ENCODE assay signal across 24 cellular contexts in genomic region chr2:126802316-126802715, GRCh38.
"Had no signal": no experiment of that assay in that cellular context is flagged by ENCODE, and none has a peak within 500 bp of the region (broad histone marks: within the 10 kb centered on the region; RNA-seq: fewer than 3 reads in every experiment).

No MANE protein-coding gene starts in this region.

- H3K36me3 ChIP-seq: adrenal gland, colonic mucosa, gastrocnemius medialis, upper lobe of left lung had no signal

- H3K36me3 Mint-ChIP-seq: activated naive CD8-positive, alpha-beta T cell treated with anti-CD3 and anti-CD28 coated beads for 36 hours had no signal

- H3K9me3 Mint-ChIP-seq: activated CD4-positive, alpha-beta memory T cell treated with anti-CD3 and anti-CD28 coated beads, Interleukin-2, amount 10 ng/mL, durations not matched to agents 7 days and 5 days; activated CD4-positive, alpha-beta T cell treated with anti-CD3 and anti-CD28 coated beads, Interleukin-2, amount 10 ng/mL, durations not matched to agents 7 days and 5 days; activated naive CD8-positive, alpha-beta T cell treated with anti-CD3 and anti-CD28 coated beads for 36 hours; stimulated activated naive CD8-positive, alpha-beta T cell treated with anti-CD3 and anti-CD28 coated beads, Interleukin-15, amount 100 ng/mL, for 72 hours had no signal

- H3K4me1 ChIP-seq: adrenal gland, body of pancreas, colonic mucosa, gastrocnemius medialis, upper lobe of left lung had no signal

- H3K4me3 Mint-ChIP-seq: activated CD4-positive, alpha-beta memory T cell treated with anti-CD3 and anti-CD28 coated beads, Interleukin-2, amount 10 ng/mL, durations not matched to agents 7 days and 5 days; activated CD4-positive, alpha-beta T cell treated with anti-CD3 and anti-CD28 coated beads, Interleukin-2, amount 10 ng/mL, durations not matched to agents 7 days and 5 days; activated naive CD8-positive, alpha-beta T cell treated with anti-CD3 and anti-CD28 coated beads for 36 hours; stimulated activated naive CD8-positive, alpha-beta T cell treated with anti-CD3 and anti-CD28 coated beads, Interleukin-15, amount 100 ng/mL, for 72 hours; T-helper 17 cell had no signal

- DNase-seq: activated CD4-positive, alpha-beta memory T cell treated with anti-CD3 and anti-CD28 coated beads, Interleukin-2, amount 10 ng/mL, durations not matched to agents 7 days and 5 days; activated CD4-positive, alpha-beta T cell treated with anti-CD3 and anti-CD28 coated beads for 1 hour; activated CD4-positive, alpha-beta T cell treated with anti-CD3 and anti-CD28 coated beads, Interleukin-2, amount 10 ng/mL, durations not matched to agents 7 days and 5 days; activated naive CD4-positive, alpha-beta T cell; activated naive CD8-positive, alpha-beta T cell treated with anti-CD3 and anti-CD28 coated beads for 36 hours; activated T-cell treated with anti-CD3 and anti-CD28 coated beads, Interleukin-2, amount 50 U/mL, for 48 hours; adrenal gland; aorta; body of pancreas; cerebellar nuclear complex; colonic mucosa; effector CD8-positive, alpha-beta T cell; gastrocnemius medialis; mammary epithelial cell; occipital lobe; right cardiac atrium; stimulated activated CD4-positive, alpha-beta T cell treated with anti-CD3 and anti-CD28 coated beads, Interleukin-2, amount 100 ng/mL, for 48 hours; stimulated activated naive CD8-positive, alpha-beta T cell treated with anti-CD3 and anti-CD28 coated beads, Interleukin-15, amount 100 ng/mL, for 72 hours; substantia nigra; T-helper 17 cell; T1000; upper lobe of left lung had no signal

- H3K27ac Mint-ChIP-seq: activated CD4-positive, alpha-beta memory T cell treated with anti-CD3 and anti-CD28 coated beads, Interleukin-2, amount 10 ng/mL, durations not matched to agents 7 days and 5 days; activated CD4-positive, alpha-beta T cell treated with anti-CD3 and anti-CD28 coated beads, Interleukin-2, amount 10 ng/mL, durations not matched to agents 7 days and 5 days; activated naive CD8-positive, alpha-beta T cell treated with anti-CD3 and anti-CD28 coated beads for 36 hours; stimulated activated naive CD8-positive, alpha-beta T cell treated with anti-CD3 and anti-CD28 coated beads, Interleukin-15, amount 100 ng/mL, for 72 hours; T-helper 17 cell had no signal

- H3K27me3 Mint-ChIP-seq: activated CD4-positive, alpha-beta T cell treated with anti-CD3 and anti-CD28 coated beads, Interleukin-2, amount 10 ng/mL, durations not matched to agents 7 days and 5 days; stimulated activated naive CD8-positive, alpha-beta T cell treated with anti-CD3 and anti-CD28 coated beads, Interleukin-15, amount 100 ng/mL, for 72 hours had no signal

- H3K9me3 ChIP-seq: adrenal gland, body of pancreas, colonic mucosa, gastrocnemius medialis, upper lobe of left lung had no signal

- H3K27me3 ChIP-seq: adrenal gland, body of pancreas, colonic mucosa, gastrocnemius medialis, hepatocyte, upper lobe of left lung had no signal

- H3K4me2 ChIP-seq: hepatocyte had no signal

- H3K27ac ChIP-seq: adrenal gland, body of pancreas, colonic mucosa, epithelial cell of prostate, gastrocnemius medialis, hepatocyte, upper lobe of left lung had no signal

- H3K79me2 ChIP-seq: hepatocyte had no signal

- H3K4me1 Mint-ChIP-seq: activated CD4-positive, alpha-beta memory T cell treated with anti-CD3 and anti-CD28 coated beads, Interleukin-2, amount 10 ng/mL, durations not matched to agents 7 days and 5 days; activated CD4-positive, alpha-beta T cell treated with anti-CD3 and anti-CD28 coated beads, Interleukin-2, amount 10 ng/mL, durations not matched to agents 7 days and 5 days; activated naive CD8-positive, alpha-beta T cell treated with anti-CD3 and anti-CD28 coated beads for 36 hours; stimulated activated naive CD8-positive, alpha-beta T cell treated with anti-CD3 and anti-CD28 coated beads, Interleukin-15, amount 100 ng/mL, for 72 hours; T-helper 17 cell had no signal

- ATAC-seq: body of pancreas; gastrocnemius medialis; right cardiac atrium; stimulated activated naive CD8-positive, alpha-beta T cell treated with anti-CD3 and anti-CD28 coated beads, Interleukin-15, amount 100 ng/mL, for 72 hours; T-helper 17 cell had no signal

- H3K4me3 ChIP-seq: adrenal gland, body of pancreas, colonic mucosa, gastrocnemius medialis, hepatocyte, upper lobe of left lung had no signal

- H2AFZ ChIP-seq: hepatocyte had no signal
